In genomic region chr16:2770057-2770780, GRCh38 we compare ENCODE assay signal across 11 cellular contexts. TPM values are rescaled to one million over a fixed set of nuclear protein-coding genes. Genes with fewer than 3 reads are reported as not detected.
A peak's percentile ranks its signal among the peaks of the same experiment; 100 is the strongest.
DNase-seq lines count a peak whose midpoint lies in the region; ATAC-seq and TF ChIP-seq lines count a peak whose summit lies in the region.
"Had no signal": no experiment of that assay in that cellular context is flagged by ENCODE, and none has a peak within 500 bp of the region (broad histone marks: within the 10 kb centered on the region; RNA-seq: fewer than 3 reads in every experiment).

No MANE protein-coding gene starts in this region.

- ATAC-seq in effector memory CD8-positive, alpha-beta T cell (replicated peaks): peak; percentile 61

- H3K4me3 Mint-ChIP-seq in effector memory CD8-positive, alpha-beta T cell: peak overlapping the region in 1 of 2 donors; percentile 52
- no peak overlapping the region for H3K4me3 Mint-ChIP-seq in progenitor cell of endocrine pancreas (ENCODE audit: low read depth)

- no peak overlapping the region for H3K4me3 ChIP-seq in MM.1S (ENCODE audit: low read length)

- H3K4me1 Mint-ChIP-seq in effector memory CD8-positive, alpha-beta T cell (ENCODE audit: low read depth in 2 of 2): peaks cover 32 to 38% of the 10 kb centered on the region in 2 donors
- no peaks in the 10 kb centered on the region for H3K4me1 Mint-ChIP-seq in progenitor cell of endocrine pancreas (ENCODE audit: low read depth)

- H3K36me3 Mint-ChIP-seq in effector memory CD8-positive, alpha-beta T cell (ENCODE audit: insufficient read depth): peaks cover 82% of the 10 kb centered on the region
- peaks cover 38% of the 10 kb centered on the region for H3K36me3 Mint-ChIP-seq in progenitor cell of endocrine pancreas (ENCODE audit: insufficient read depth)

- peaks cover 21% of the 10 kb centered on the region for H3K36me3 ChIP-seq in MM.1S (replicated peaks; ENCODE audit: insufficient read depth, low read length)

- no peak overlapping the region for H3K27ac ChIP-seq in MM.1S (ENCODE audit: low read length)

- H3K9me3 Mint-ChIP-seq in effector memory CD8-positive, alpha-beta T cell: no peaks in the 10 kb centered on the region
- peaks cover 5% of the 10 kb centered on the region for H3K9me3 Mint-ChIP-seq in progenitor cell of endocrine pancreas (ENCODE audit: low read depth)

- H3K9me3 ChIP-seq in MM.1S (replicated peaks; ENCODE audit: insufficient read depth, low read length): no peaks in the 10 kb centered on the region

- no peaks in the 10 kb centered on the region for H4K20me1 ChIP-seq in MM.1S (ENCODE audit: insufficient read depth, low read length)

- peak overlapping the region; percentile 15 to 95 for H3K27ac Mint-ChIP-seq in effector memory CD8-positive, alpha-beta T cell
- peak overlapping the region; percentile 82 for H3K27ac Mint-ChIP-seq in progenitor cell of endocrine pancreas

- H3K27me3 Mint-ChIP-seq in effector memory CD8-positive, alpha-beta T cell: no peaks in the 10 kb centered on the region
- no peaks in the 10 kb centered on the region for H3K27me3 Mint-ChIP-seq in progenitor cell of endocrine pancreas

- H3K9me2 ChIP-seq in MM.1S (replicated peaks; ENCODE audit: insufficient read depth, low read length): no peaks in the 10 kb centered on the region

- H3F3A ChIP-seq in MM.1S (ENCODE audit: insufficient read depth, low read length): peaks cover 38% of the 10 kb centered on the region

- no peak for DNase-seq in GM10266 (ENCODE audit: extremely low spot score)
- peak; percentile 15 for DNase-seq in MM.1S
- DNase-seq in effector memory CD8-positive, alpha-beta T cell: no peak
- DNase-seq in progenitor cell of endocrine pancreas (ENCODE audit: low spot score, unreplicated experiment): no peak
- DNase-seq in NCI-H1105 treated with DMSO at 0.1 percent for 48 hours (lab: John Stamatoyannopoulos, UW): no peak
- no peak for DNase-seq in cortex of kidney (lab: John Stamatoyannopoulos, UW)
- DNase-seq in cerebellum (ENCODE audit: low spot score): no peak
- DNase-seq in SHP77 treated with DMSO at 0.1 percent for 48 hours (lab: John Stamatoyannopoulos, UW): no peak
- DNase-seq: anterior cingulate cortex; stimulated activated CD4-positive, alpha-beta T cell treated with anti-CD3 and anti-CD28 coated beads, Interleukin-4, amount 100 ng/mL, for 1 hour had no signal

- H2AFZ ChIP-seq in MM.1S (ENCODE audit: low read length): no peak overlapping the region

- no peak overlapping the region for H3K4me2 ChIP-seq in MM.1S (ENCODE audit: low read depth, low read length)

- peaks cover 41% of the 10 kb centered on the region for H3K79me2 ChIP-seq in MM.1S (ENCODE audit: low read length)

- H3K27me3 ChIP-seq in MM.1S (replicated peaks; ENCODE audit: insufficient read depth, low read length): no peaks in the 10 kb centered on the region

- H3K4me1 ChIP-seq in MM.1S (ENCODE audit: low read length): no peaks in the 10 kb centered on the region

- TF ChIP-seq CTCF in GM10266 (IDR thresholded peaks at IDR 0.05; ENCODE audit: control insufficient read depth, insufficient read depth, low read depth, missing control alignments): peak; percentile 16
- no peak; the same call in 1 of the 2 replicates for TF ChIP-seq CTCF in MM.1S (IDR thresholded peaks at IDR 0.05; ENCODE audit: low read length)
- TF ChIP-seq CTCF in progenitor cell of endocrine pancreas (IDR thresholded peaks at IDR 0.05; ENCODE audit: unreplicated experiment): no peak

- no peak overlapping the region for H3K9ac ChIP-seq in MM.1S (ENCODE audit: low read length)

RNA-seq across cellular contexts. Expression of gene ELOB, which starts 6.9 kb away (rescaled TPM):
- total RNA-seq in progenitor cell of endocrine pancreas: 201 and 207 TPM in 2 replicates
- total RNA-seq in cerebellum: 98.8 TPM

RNA-seq across cellular contexts. Expression of gene PRSS33, which starts 17.1 kb away (rescaled TPM):
- total RNA-seq in progenitor cell of endocrine pancreas: 0.27 and 0.31 TPM in 2 replicates
- total RNA-seq in cerebellum: not detected
- total RNA-seq: HT1080 had no signal

RNA-seq across cellular contexts. Expression of gene SRRM2, which starts 17.8 kb away (rescaled TPM):
- total RNA-seq in progenitor cell of endocrine pancreas: 817 and 838 TPM in 2 replicates
- total RNA-seq in cerebellum: 74.1 TPM

RNA-seq across cellular contexts. Expression of gene PRSS41, which starts 28.1 kb away (rescaled TPM):
- total RNA-seq in progenitor cell of endocrine pancreas: not detected in 2 replicates
- total RNA-seq in cerebellum: not detected
- total RNA-seq: HT1080 had no signal

RNA-seq across cellular contexts. Expression of gene PRSS21, which starts 46.8 kb away (rescaled TPM):
- total RNA-seq in progenitor cell of endocrine pancreas (not detected in 2 replicates), cerebellum (not detected)
- total RNA-seq: HT1080 had no signal

Comparison
In these comparisons a context has a peak if more than half of its experiments do, and no peak if none do; other contexts are left out.
1. RNA of gene SRRM2, which starts 17.8 kb away (total RNA-seq): 817 to 838 TPM in progenitor cell of endocrine pancreas; 74.1 TPM in cerebellum (single experiment); every median in the first group is over 10 times any median in the second.